Comparison of ENCODE assay signal across 7 cellular contexts in genomic region chr13:51849145-51850101, GRCh38. TPM values are rescaled to one million over a fixed set of nuclear protein-coding genes. Genes with fewer than 3 reads are reported as not detected.
A peak's percentile ranks its signal among the peaks of the same experiment; 100 is the strongest.
DNase-seq lines count a peak whose midpoint lies in the region; ATAC-seq and TF ChIP-seq lines count a peak whose summit lies in the region.

No MANE protein-coding gene starts in this region.

- H3K4me1 ChIP-seq in aorta (ENCODE audit: control insufficient read depth in 1 of 2, insufficient read depth in 2 of 2, low read length in 2 of 2), result peaks cover 0 to 2% of the 10 kb centered on the region in 2 donors

- H3K4me3 ChIP-seq in GM12864 (ENCODE audit: low read depth, low read length) (no peak overlapping the region), aorta (ENCODE audit: low read length in 2 of 2) (no peak overlapping the region)

- H3K36me3 ChIP-seq in aorta (ENCODE audit: control insufficient read depth in 1 of 2, insufficient read depth in 2 of 2, low read length in 1 of 2), result no peaks in the 10 kb centered on the region

- 72 to 76% methylated on average over 21 of the region's 21 CpGs for WGBS in aorta, 2 donors

- no peaks in the 10 kb centered on the region for H3K27me3 ChIP-seq in aorta (ENCODE audit: control insufficient read depth in 1 of 2, insufficient read depth in 2 of 2, low read length in 1 of 2)

- DNase-seq in GM12864 (ENCODE audit: low read depth) (no peak), LHCN-M2 (ENCODE audit: low read depth) (peak; percentile 9), iPS DF 4.7 (ENCODE audit: extremely low read depth, low spot score) (peak; percentile 89), aorta (no peak), NCI-H2196 treated with DMSO at 0.1 percent for 48 hours (lab: John Stamatoyannopoulos, UW; ENCODE audit: unreplicated experiment) (no peak), NCI-H510A treated with DMSO at 0.1 percent for 48 hours (lab: John Stamatoyannopoulos, UW) (no peak)
- peak; percentile 72 for DNase-seq in activated CD8-positive, alpha-beta memory T cell treated with anti-CD3 and anti-CD28 coated beads, Interleukin-2, amount 50 U/mL, for 48 hours

- no peaks in the 10 kb centered on the region for H3K9me3 ChIP-seq in aorta (ENCODE audit: control insufficient read depth, low read length)

- peak; percentile 86 for TF ChIP-seq CTCF in GM12864 (IDR thresholded peaks at IDR 0.05; ENCODE audit: low read depth, low read length, missing control alignments)

- intact Hi-C loops in aorta (cut with DNase I), result loop anchor here in 1 of 2 donors (10.0 kb wide), 1 partner anchor 275 kb away; the partner anchor contains the start of gene NEK5

- no peak overlapping the region for H3K27ac ChIP-seq in aorta (ENCODE audit: low read depth in 1 of 2, low read length in 2 of 2)

- ATAC-seq in aorta (ENCODE audit: low FRiP score), result peak; percentile 57

RNA-seq across cellular contexts. Expression of gene TMEM272, which starts 4.4 kb away (rescaled TPM):
- not detected in 2 replicates for total RNA-seq in LHCN-M2 (2014; rRNA removed)
- not detected for polyA plus RNA-seq in LHCN-M2 (2012)
- total RNA-seq in aorta, result under 1 TPM; 0.16 to 0.57 TPM
- polyA plus RNA-seq in aorta, result under 1 TPM in 1 of 2 donors, not detected in 1; 0.03 TPM

RNA-seq across cellular contexts. Expression of gene CCDC70, which starts 12.3 kb away (rescaled TPM):
- total RNA-seq in LHCN-M2 (2014; rRNA removed) (not detected in 2 replicates), aorta (not detected)
- not detected for polyA plus RNA-seq in LHCN-M2 (2012)
- polyA plus RNA-seq in aorta, result not detected

RNA-seq across cellular contexts. Expression of gene DHRS12, which starts 45.5 kb away (rescaled TPM):
- total RNA-seq in LHCN-M2 (2014; rRNA removed) (3.2 and 3.6 TPM in 2 replicates), aorta (10 to 100 TPM; 11.8 to 13.5 TPM)
- polyA plus RNA-seq in LHCN-M2 (2012), result 8.4 TPM
- polyA plus RNA-seq in aorta, result 10 to 100 TPM; 15.4 to 23.5 TPM

Comparison
In these comparisons a context has a peak if more than half of its experiments do, and no peak if none do; other contexts are left out.
1. DNase-seq: peak in LHCN-M2 (single experiment), activated CD8-positive, alpha-beta memory T cell treated with anti-CD3 and anti-CD28 coated beads, Interleukin-2, amount 50 U/mL, for 48 hours (single experiment) and iPS DF 4.7 (single experiment); none in GM12864 (single experiment), aorta (0 of 2), NCI-H2196 treated with DMSO at 0.1 percent for 48 hours (single experiment) and NCI-H510A treated with DMSO at 0.1 percent for 48 hours (single experiment).